In the genomic region with DNA sequence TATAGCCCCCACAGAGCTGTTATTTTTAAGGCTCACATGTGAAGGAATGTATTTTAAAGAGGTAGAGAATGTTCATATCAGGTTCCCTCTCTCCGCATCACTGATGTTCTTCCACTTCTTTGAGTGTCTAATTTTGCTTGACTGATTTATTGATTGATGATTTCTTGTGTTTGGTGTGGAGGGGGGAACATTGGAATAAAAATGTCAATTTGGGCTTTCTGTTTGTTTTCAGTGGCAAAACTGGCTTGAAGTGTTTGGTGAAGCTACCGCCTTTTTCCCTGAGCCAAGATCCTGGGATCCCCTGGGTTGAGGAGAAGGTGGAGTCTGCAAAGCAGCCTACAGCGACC, we compare ENCODE assay signal across 23 cellular contexts. TPM values are rescaled to one million over a fixed set of nuclear protein-coding genes. Genes with fewer than 3 reads are reported as not detected.
"Had no signal": no experiment of that assay in that cellular context is flagged by ENCODE, and none has a peak within 500 bp of the region (broad histone marks: within the 10 kb centered on the region; RNA-seq: fewer than 3 reads in every experiment).

No MANE protein-coding gene starts in this region.

- H3K27me3 ChIP-seq: body of pancreas, esophagus squamous epithelium, right atrium auricular region, spleen, upper lobe of left lung had no signal

- H3K4me3 Mint-ChIP-seq: activated CD8-positive, alpha-beta T cell treated with anti-CD3 and anti-CD28 coated beads, Interleukin-2, amount 10 ng/mL, durations not matched to agents 7 days and 5 days; activated T-helper 17 cell treated with anti-CD3 and anti-CD28 coated beads, Interleukin-2, amount 50 U/mL, for 72 hours; natural killer cell treated with Interleukin-12 subunit alpha and Interleukin-12 subunit beta and Interleukin-15 and Interleukin-18, amount 100 ng/mL, for 72 hours; stimulated activated naive B cell treated with anti-CD40 and anti-IgM and Interleukin-4, amounts not matched to agents 10 μg/mL and 1 μg/mL and 100 μg/mL, for 72 hours; WTC11 had no signal

- H3K9ac ChIP-seq: SK-N-SH had no signal

- H3K27ac Mint-ChIP-seq: activated CD8-positive, alpha-beta T cell treated with anti-CD3 and anti-CD28 coated beads, Interleukin-2, amount 10 ng/mL, durations not matched to agents 7 days and 5 days; activated T-helper 17 cell treated with anti-CD3 and anti-CD28 coated beads, Interleukin-2, amount 50 U/mL, for 72 hours; natural killer cell treated with Interleukin-12 subunit alpha and Interleukin-12 subunit beta and Interleukin-15 and Interleukin-18, amount 100 ng/mL, for 72 hours; stimulated activated naive B cell treated with anti-CD40 and anti-IgM and Interleukin-4, amounts not matched to agents 10 μg/mL and 1 μg/mL and 100 μg/mL, for 72 hours; WTC11 had no signal

- DNase-seq: activated CD4-positive, alpha-beta T cell treated with anti-CD3 and anti-CD28 coated beads for 48 hours; activated CD8-positive, alpha-beta T cell treated with anti-CD3 and anti-CD28 coated beads, Interleukin-2, amount 10 ng/mL, durations not matched to agents 7 days and 5 days; activated naive CD4-positive, alpha-beta T cell treated with anti-CD3 and anti-CD28 coated beads, Interleukin-2, amount 50 U/mL, for 16 hours; body of pancreas; cerebellar nuclear complex; dorsolateral prefrontal cortex; esophagus squamous epithelium; foreskin fibroblast; left cardiac atrium; mammary epithelial cell; posterior cingulate gyrus; SK-N-SH; spleen; stimulated activated CD4-positive, alpha-beta T cell treated with anti-CD3 and anti-CD28 coated beads, Interleukin-1b, Interleukin-23, amount 100 ng/mL, for 48 hours; stimulated activated naive B cell treated with anti-CD40 and anti-IgM and Interleukin-4, amounts not matched to agents 10 μg/mL and 1 μg/mL and 100 μg/mL, for 72 hours; substantia nigra; upper lobe of left lung had no signal

- H3K27ac ChIP-seq: esophagus squamous epithelium, right atrium auricular region, spleen, upper lobe of left lung had no signal

- H3K4me3 ChIP-seq: body of pancreas, dorsolateral prefrontal cortex, esophagus squamous epithelium, right atrium auricular region, spleen, upper lobe of left lung had no signal

- ATAC-seq: activated CD8-positive, alpha-beta T cell treated with anti-CD3 and anti-CD28 coated beads, Interleukin-2, amount 10 ng/mL, durations not matched to agents 7 days and 5 days; activated T-helper 17 cell treated with anti-CD3 and anti-CD28 coated beads, Interleukin-2, amount 50 U/mL, for 72 hours; body of pancreas; left cardiac atrium; natural killer cell treated with Interleukin-12 subunit alpha and Interleukin-12 subunit beta and Interleukin-15 and Interleukin-18, amount 100 ng/mL, for 72 hours; stimulated activated naive B cell treated with anti-CD40 and anti-IgM and Interleukin-4, amounts not matched to agents 10 μg/mL and 1 μg/mL and 100 μg/mL, for 72 hours; WTC11 had no signal

- H3K36me3 Mint-ChIP-seq: natural killer cell treated with Interleukin-12 subunit alpha and Interleukin-12 subunit beta and Interleukin-15 and Interleukin-18, amount 100 ng/mL, for 72 hours; stimulated activated naive B cell treated with anti-CD40 and anti-IgM and Interleukin-4, amounts not matched to agents 10 μg/mL and 1 μg/mL and 100 μg/mL, for 72 hours; WTC11 had no signal

- H3K9me3 Mint-ChIP-seq: activated T-helper 17 cell treated with anti-CD3 and anti-CD28 coated beads, Interleukin-2, amount 50 U/mL, for 72 hours; natural killer cell treated with Interleukin-12 subunit alpha and Interleukin-12 subunit beta and Interleukin-15 and Interleukin-18, amount 100 ng/mL, for 72 hours; stimulated activated naive B cell treated with anti-CD40 and anti-IgM and Interleukin-4, amounts not matched to agents 10 μg/mL and 1 μg/mL and 100 μg/mL, for 72 hours; WTC11 had no signal

- H3K9me2 ChIP-seq: SK-N-SH had no signal

- H3K36me3 ChIP-seq: esophagus squamous epithelium, right atrium auricular region, spleen, upper lobe of left lung had no signal

- H3K4me1 Mint-ChIP-seq: activated T-helper 17 cell treated with anti-CD3 and anti-CD28 coated beads, Interleukin-2, amount 50 U/mL, for 72 hours had no signal

- H3K9me3 ChIP-seq: body of pancreas, esophagus squamous epithelium, right atrium auricular region, SK-N-SH, spleen, upper lobe of left lung had no signal

- H3K4me2 ChIP-seq: SK-N-SH had no signal

RNA-seq across cellular contexts. Expression of gene TMEM212, which starts 2.7 kb away (rescaled TPM):
- total RNA-seq: activated CD8-positive, alpha-beta T cell treated with anti-CD3 and anti-CD28 coated beads, Interleukin-2, amount 10 ng/mL, durations not matched to agents 7 days and 5 days; activated T-helper 17 cell treated with anti-CD3 and anti-CD28 coated beads, Interleukin-2, amount 50 U/mL, for 72 hours; body of pancreas; esophagus squamous epithelium; left cardiac atrium; mammary epithelial cell; mucosa of gallbladder; natural killer cell treated with Interleukin-12 subunit alpha and Interleukin-12 subunit beta and Interleukin-15 and Interleukin-18, amount 100 ng/mL, for 72 hours; right atrium auricular region; spleen; T-helper 1 cell treated with Interleukin-12 subunit alpha and Interleukin-12 subunit beta and Interleukin-4 antibody, amounts not matched to agents 30 ng/mL and 1 ng/mL, for 36 hours; WTC11 had no signal
- polyA plus RNA-seq: mammary epithelial cell, SK-N-SH, spleen had no signal
